ENCODE assay signal across 10 cellular contexts in genomic region chr10:102240467-102241036, GRCh38. TPM values are rescaled to one million over a fixed set of nuclear protein-coding genes. Genes with fewer than 3 reads are reported as not detected.
DNase-seq lines count a peak whose midpoint lies in the region; ATAC-seq and TF ChIP-seq lines count a peak whose summit lies in the region.
"Had no signal": no experiment of that assay in that cellular context is flagged by ENCODE, and none has a peak within 500 bp of the region (broad histone marks: within the 10 kb centered on the region; RNA-seq: fewer than 3 reads in every experiment).

No MANE protein-coding gene starts in this region.

- peaks cover 44% of the 10 kb centered on the region for H3K27me3 Mint-ChIP-seq in activated T-cell treated with anti-CD3 and anti-CD28 coated beads, Interleukin-2, amount 50 U/mL, for 72 hours (ENCODE audit: low read depth)
- H3K27me3 Mint-ChIP-seq in type B pancreatic cell = peaks cover 75% of the 10 kb centered on the region

- peaks cover 17% of the 10 kb centered on the region for H3K4me1 Mint-ChIP-seq in activated T-cell treated with anti-CD3 and anti-CD28 coated beads, Interleukin-2, amount 50 U/mL, for 72 hours (ENCODE audit: low read depth)
- peaks cover 6% of the 10 kb centered on the region for H3K4me1 Mint-ChIP-seq in type B pancreatic cell (ENCODE audit: unreplicated experiment)

- peaks cover 84% of the 10 kb centered on the region for H3K27me3 ChIP-seq in ectodermal cell (ENCODE audit: control insufficient read depth, insufficient read depth, low read length, poor library complexity, severe bottlenecking)
- H3K27me3 ChIP-seq in mucosa of rectum (ENCODE audit: control insufficient read depth in 2 of 2, insufficient read depth in 2 of 2, low read length in 2 of 2) = peaks cover 24 to 27% of the 10 kb centered on the region in 2 donors

- DNase-seq in activated T-cell treated with anti-CD3 and anti-CD28 coated beads, Interleukin-2, amount 50 U/mL, for 72 hours = no peak
- DNase-seq in activated T-cell treated with anti-CD3 and anti-CD28 coated beads for 4 hours (no peak), type B pancreatic cell (ENCODE audit: extremely low spot score, unreplicated experiment) (no peak), GM19238 (ENCODE audit: insufficient read length, low spot score) (no peak), NCI-H1105 (lab: John Stamatoyannopoulos, UW) (no peak)
- DNase-seq: NCI-H187 had no signal

- no peak for ATAC-seq in activated T-cell treated with anti-CD3 and anti-CD28 coated beads, Interleukin-2, amount 50 U/mL, for 72 hours (replicated peaks in 1 of 2)
- no peak for ATAC-seq in HG03175 (IDR thresholded peaks at IDR 0.05; ENCODE audit: unreplicated experiment)

- no peak for TF ChIP-seq CTCF in type B pancreatic cell (conservative IDR thresholded peaks at IDR 0.05)

- H3K9me3 ChIP-seq in ectodermal cell (ENCODE audit: control insufficient read depth, low read length) (no peaks in the 10 kb centered on the region), mucosa of rectum (ENCODE audit: control insufficient read depth in 2 of 2, low read length in 2 of 2) (no peaks in the 10 kb centered on the region)

- H3K9me3 Mint-ChIP-seq in activated T-cell treated with anti-CD3 and anti-CD28 coated beads, Interleukin-2, amount 50 U/mL, for 72 hours = no peaks in the 10 kb centered on the region
- H3K9me3 Mint-ChIP-seq in type B pancreatic cell = no peaks in the 10 kb centered on the region

- no peak overlapping the region for H3K27ac ChIP-seq in ectodermal cell (ENCODE audit: insufficient read depth, low read depth, low read length, poor library complexity, severe bottlenecking)
- H3K27ac ChIP-seq in mucosa of rectum (ENCODE audit: low read depth in 2 of 2, low read length in 2 of 2) = no peak overlapping the region
- H3K27ac ChIP-seq: BLaER1 treated with 17β-estradiol and CSF1 and Interleukin-3, amounts not matched to agents 10 nM and 100 nM had no signal

- H3K4me3 ChIP-seq in ectodermal cell (ENCODE audit: insufficient read depth, low read depth, low read length) (peak overlapping the region; percentile 38), mucosa of rectum (ENCODE audit: low read length in 2 of 2) (peak overlapping the region; percentile 74 to 89)

- H3K4me1 ChIP-seq in ectodermal cell (ENCODE audit: control insufficient read depth, insufficient read depth, low read length) = peaks cover 14% of the 10 kb centered on the region
- peaks cover 17 to 22% of the 10 kb centered on the region in 2 donors for H3K4me1 ChIP-seq in mucosa of rectum (ENCODE audit: control insufficient read depth in 2 of 2, insufficient read depth in 2 of 2, low read length in 2 of 2)

- H3K9ac ChIP-seq in mucosa of rectum (ENCODE audit: low read depth in 1 of 2, low read length in 2 of 2) = no peak overlapping the region
- H3K9ac ChIP-seq: BLaER1 treated with 17β-estradiol and CSF1 and Interleukin-3, amounts not matched to agents 10 nM and 100 nM had no signal

- WGBS in ectodermal cell, 2 experiments = 24 to 26% methylated on average over 40 of the region's 40 CpGs

- H3K4me3 Mint-ChIP-seq in activated T-cell treated with anti-CD3 and anti-CD28 coated beads, Interleukin-2, amount 50 U/mL, for 72 hours = peak overlapping the region; percentile 77 to 82
- H3K4me3 Mint-ChIP-seq in type B pancreatic cell = peak overlapping the region; percentile 86

- H3K36me3 ChIP-seq in ectodermal cell (ENCODE audit: control insufficient read depth, insufficient read depth, low read length) = no peaks in the 10 kb centered on the region
- H3K36me3 ChIP-seq in mucosa of rectum (ENCODE audit: control insufficient read depth in 2 of 2, insufficient read depth in 2 of 2, low read length in 2 of 2) = no peaks in the 10 kb centered on the region
- H3K36me3 ChIP-seq: BLaER1 treated with 17β-estradiol and CSF1 and Interleukin-3, amounts not matched to agents 10 nM and 100 nM had no signal

- H3K36me3 Mint-ChIP-seq in activated T-cell treated with anti-CD3 and anti-CD28 coated beads, Interleukin-2, amount 50 U/mL, for 72 hours (ENCODE audit: insufficient read depth in 2 of 2) = peaks cover 0 to under 1% of the 10 kb centered on the region in 2 donors
- no peaks in the 10 kb centered on the region for H3K36me3 Mint-ChIP-seq in type B pancreatic cell

- H3K27ac Mint-ChIP-seq in activated T-cell treated with anti-CD3 and anti-CD28 coated beads, Interleukin-2, amount 50 U/mL, for 72 hours = no peak overlapping the region
- H3K27ac Mint-ChIP-seq in type B pancreatic cell = no peak overlapping the region

RNA-seq across cellular contexts. Expression of gene PITX3, which starts 0.8 kb away (rescaled TPM):
- total RNA-seq in activated T-cell treated with anti-CD3 and anti-CD28 coated beads, Interleukin-2, amount 50 U/mL, for 72 hours = under 1 TPM; 0.24 to 0.28 TPM
- polyA plus RNA-seq in ectodermal cell (2013, experiment 1 of 4) = 1.2 TPM
- 1.0 TPM for polyA plus RNA-seq in ectodermal cell (2013, experiment 2 of 4)
- 0.64 TPM for polyA plus RNA-seq in ectodermal cell (2013, experiment 3 of 4)
- 0.77 TPM for polyA plus RNA-seq in ectodermal cell (2013, experiment 4 of 4)
- total RNA-seq in type B pancreatic cell (ENCODE audit: low replicate concordance) = 0.34 TPM in 1 of 2 replicates, not detected in the other

RNA-seq across cellular contexts. Expression of gene GBF1, which starts 4.8 kb away (rescaled TPM):
- total RNA-seq in activated T-cell treated with anti-CD3 and anti-CD28 coated beads, Interleukin-2, amount 50 U/mL, for 72 hours = 10 to 100 TPM; 44.2 to 47.6 TPM
- 45.9 TPM for polyA plus RNA-seq in ectodermal cell (2013, experiment 1 of 4)
- 51.1 TPM for polyA plus RNA-seq in ectodermal cell (2013, experiment 2 of 4)
- 34.3 TPM for polyA plus RNA-seq in ectodermal cell (2013, experiment 3 of 4)
- 38.5 TPM for polyA plus RNA-seq in ectodermal cell (2013, experiment 4 of 4)
- total RNA-seq in type B pancreatic cell (ENCODE audit: low replicate concordance) = 48.7 and 61.9 TPM in 2 replicates

RNA-seq across cellular contexts. Expression of gene ELOVL3, which starts 14.5 kb away (rescaled TPM):
- under 1 TPM in 1 of 2 donors, not detected in 1; 0.24 TPM for total RNA-seq in activated T-cell treated with anti-CD3 and anti-CD28 coated beads, Interleukin-2, amount 50 U/mL, for 72 hours
- not detected for polyA plus RNA-seq in ectodermal cell (2013, experiment 1 of 4)
- not detected for polyA plus RNA-seq in ectodermal cell (2013, experiment 2 of 4)
- 0.21 TPM for polyA plus RNA-seq in ectodermal cell (2013, experiment 3 of 4)
- 0.49 TPM for polyA plus RNA-seq in ectodermal cell (2013, experiment 4 of 4)
- 0.22 TPM in 1 of 2 replicates, not detected in the other for total RNA-seq in type B pancreatic cell (ENCODE audit: low replicate concordance)
